Comparison of ENCODE assay signal across 7 cellular contexts in the genomic region with DNA sequence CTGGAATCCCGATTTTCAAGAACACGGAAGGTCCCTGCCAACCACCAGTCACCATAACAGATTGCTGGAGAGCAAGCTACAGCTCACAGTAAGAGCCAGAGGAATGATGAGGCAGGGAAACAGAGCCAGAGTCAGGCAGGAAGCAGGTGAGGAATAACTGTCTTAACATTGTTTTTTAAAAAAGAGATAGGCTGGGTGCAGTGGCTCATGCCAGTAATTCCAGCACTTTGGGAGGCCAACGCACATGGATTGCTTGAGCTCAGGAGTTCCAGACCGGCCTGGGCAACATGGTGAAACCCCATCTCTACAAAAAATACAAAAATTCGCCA. TPM values are rescaled to one million over a fixed set of nuclear protein-coding genes. Genes with fewer than 3 reads are reported as not detected.
DNase-seq lines count a peak whose midpoint lies in the region; ATAC-seq and TF ChIP-seq lines count a peak whose summit lies in the region.
"Had no signal": no experiment of that assay in that cellular context is flagged by ENCODE, and none has a peak within 500 bp of the region (broad histone marks: within the 10 kb centered on the region; RNA-seq: fewer than 3 reads in every experiment).

No MANE protein-coding gene starts in this region.

- no peaks in the 10 kb centered on the region for H3K27me3 Mint-ChIP-seq in MCF 10A (ENCODE audit: insufficient read depth, unreplicated experiment)

- H3K9me3 Mint-ChIP-seq in MCF 10A (ENCODE audit: unreplicated experiment), result no peaks in the 10 kb centered on the region

- H3F3A ChIP-seq in Loucy (ENCODE audit: low read depth), result peaks cover 24% of the 10 kb centered on the region

- peaks cover 69% of the 10 kb centered on the region for H3K4me1 ChIP-seq in Loucy (ENCODE audit: insufficient read depth, low read length, poor library complexity, severe bottlenecking)
- peaks cover 37 to 65% of the 10 kb centered on the region in 2 donors for H3K4me1 ChIP-seq in gastrocnemius medialis
- peaks cover 28% of the 10 kb centered on the region for H3K4me1 ChIP-seq in ovary (ENCODE audit: insufficient read depth)

- no peak for TF ChIP-seq EP300 in ovary (IDR thresholded peaks at IDR 0.05)

- H3K4me1 Mint-ChIP-seq in MCF 10A (ENCODE audit: insufficient read depth, unreplicated experiment), result peaks cover 47% of the 10 kb centered on the region

- TF ChIP-seq POLR2A in gastrocnemius medialis (IDR thresholded peaks at IDR 0.05) (no peak), ovary (IDR thresholded peaks at IDR 0.05) (no peak)

- DNase-seq in MCF 10A (ENCODE audit: unreplicated experiment), result no peak
- no peak for DNase-seq in gastrocnemius medialis
- no peak for DNase-seq in mesenteric fat pad (ENCODE audit: low spot score)
- no peak for DNase-seq in GOT3 (lab: John Stamatoyannopoulos, UW)
- no peak for DNase-seq in ovary
- DNase-seq: NCI-H187 treated with DMSO at 0.1 percent for 48 hours had no signal

- H3K36me3 ChIP-seq in Loucy (ENCODE audit: insufficient read depth, low read length), result peaks cover 54% of the 10 kb centered on the region; the same call in 1 of the 2 replicates
- H3K36me3 ChIP-seq in gastrocnemius medialis, result no peaks in the 10 kb centered on the region
- H3K36me3 ChIP-seq in ovary, result no peaks in the 10 kb centered on the region

- H3K9ac ChIP-seq in Loucy (ENCODE audit: low read depth, low read length, poor library complexity, severe bottlenecking), result peak overlapping the region; percentile 95

- H3K4me3 ChIP-seq in Loucy (ENCODE audit: low read length, poor library complexity, severe bottlenecking), result peak overlapping the region; percentile 56
- H3K4me3 ChIP-seq in gastrocnemius medialis, result no peak overlapping the region
- H3K4me3 ChIP-seq in ovary, result no peak overlapping the region

- no peaks in the 10 kb centered on the region for H3K9me2 ChIP-seq in Loucy (replicated peaks; ENCODE audit: low read depth, low read length)

- TF ChIP-seq CTCF in Loucy (conservative IDR thresholded peaks at IDR 0.05; ENCODE audit: low read length) (no peak), MCF 10A (IDR thresholded peaks at IDR 0.05; ENCODE audit: unreplicated experiment) (no peak), gastrocnemius medialis (IDR thresholded peaks at IDR 0.05 in 4 of 5, conservative IDR thresholded peaks at IDR 0.05 in 1 of 5) (no peak), ovary (IDR thresholded peaks at IDR 0.05) (no peak)

- peaks cover 20% of the 10 kb centered on the region for H3K36me3 Mint-ChIP-seq in MCF 10A (ENCODE audit: insufficient read depth, unreplicated experiment)

- no peak for ATAC-seq in gastrocnemius medialis

- peak overlapping the region; percentile 77 for H3K27ac Mint-ChIP-seq in MCF 10A (ENCODE audit: low read depth, unreplicated experiment)

- H3K79me2 ChIP-seq in Loucy (ENCODE audit: insufficient read depth, low read length), result peaks cover 67% of the 10 kb centered on the region

- 41 to 62% (median 43%) methylated on average over 5 of the region's 5 CpGs for WGBS in ovary, 3 donors

- POLR2A ChIA-PET in MCF 10A (lab: Yijun Ruan, JAX), result interaction anchor here (1.3 to 6.3 kb wide), 4 partner anchors 9 to 25 kb away, joined by 8 to 41 read pairs (median 10); a partner anchor contains a TSS

- intact Hi-C loops in MCF 10A (cut with micrococcal nuclease), result no loop called here
- intact Hi-C loops in gastrocnemius medialis (cut with DNase I; ENCODE audit: low total_unique reads), result no loop called here
- intact Hi-C loops in ovary (cut with DNase I), result no loop called here

- H4K20me1 ChIP-seq in Loucy (ENCODE audit: insufficient read depth, low read length, poor library complexity, severe bottlenecking), result no peaks in the 10 kb centered on the region

- no peak overlapping the region for H3K4me3 Mint-ChIP-seq in MCF 10A (ENCODE audit: unreplicated experiment)

- in situ Hi-C loops in gastrocnemius medialis (cut with MboI; ENCODE audit: low sequenced_read_pairs in 4 of 4), result no loop called here

- CTCF ChIA-PET in MCF 10A (lab: Yijun Ruan, JAX), result interaction anchor here (1.2 to 3.4 kb wide), 3 partner anchors 11 to 39 kb away, joined by 3 to 21 read pairs (median 4); a partner anchor contains a TSS

- H3K27ac ChIP-seq in gastrocnemius medialis (peak overlapping the region; percentile 67 to 86 (median 70)), ovary (peak overlapping the region in 1 of 2 donors; percentile 49)

- no peak overlapping the region for H2AFZ ChIP-seq in Loucy (ENCODE audit: low read length)

- H3K27me3 ChIP-seq in Loucy (ENCODE audit: insufficient read depth, low read length, poor library complexity, severe bottlenecking) (no peaks in the 10 kb centered on the region), gastrocnemius medialis (no peaks in the 10 kb centered on the region), ovary (no peaks in the 10 kb centered on the region)

- peak overlapping the region; percentile 92 for H3K4me2 ChIP-seq in Loucy (ENCODE audit: low read depth, low read length, poor library complexity, severe bottlenecking)

- H3K9me3 ChIP-seq in Loucy (ENCODE audit: insufficient read depth, low read depth, low read length) (no peaks in the 10 kb centered on the region), gastrocnemius medialis (no peaks in the 10 kb centered on the region), ovary (no peaks in the 10 kb centered on the region)

- no TSS peak for BruUV-seq in MCF 10A (replicated peaks; lab: Mats Ljungman, UMichigan)

RNA-seq across cellular contexts. Expression of a gene that starts 13.5 kb away (rescaled TPM):
- total RNA-seq in MCF 10A (2022) (1.2 and 4.8 TPM in 2 replicates), gastrocnemius medialis (1 to 10 TPM; 3.5 to 6.5 (median 5.6) TPM), mesenteric fat pad (11.6 TPM), ovary (10 to 100 TPM; 11.0 to 31.2 (median 20.6) TPM)
- 10 to 100 TPM in 1 of 2 donors, 1 to 10 TPM in 1; 3.1 to 22.0 TPM for polyA plus RNA-seq in ovary

RNA-seq across cellular contexts. Expression of a gene that starts 24.0 kb away (rescaled TPM):
- total RNA-seq in MCF 10A (2022) (11.1 and 13.1 TPM in 2 replicates), gastrocnemius medialis (1 to 10 TPM; 4.1 to 9.6 (median 6.2) TPM), mesenteric fat pad (25.8 TPM), ovary (10 to 100 TPM; 19.6 to 39.3 (median 30.7) TPM)
- polyA plus RNA-seq in ovary, result 10 to 100 TPM in 1 of 2 donors, 1 to 10 TPM in 1; 6.1 to 28.1 TPM

RNA-seq across cellular contexts. Expression of a gene that starts 36.1 kb away (rescaled TPM):
- total RNA-seq in MCF 10A (2022) (not detected in 2 replicates), gastrocnemius medialis (under 1 TPM in 1 of 4 donors, not detected in 3; 0.53 TPM), mesenteric fat pad (8.0 TPM), ovary (1 to 10 TPM in 4 of 7 donors, under 1 TPM in 2, not detected in 1; 0.73 to 4.5 (median 1.2) TPM)
- polyA plus RNA-seq in ovary, result under 1 TPM in 1 of 2 donors, not detected in 1; 0.46 TPM

RNA-seq across cellular contexts. Expression of a gene that starts 53.9 kb away (rescaled TPM):
- 167 and 193 TPM in 2 replicates for total RNA-seq in MCF 10A (2022)
- 100 to 1,000 TPM in 2 of 4 donors, 10 to 100 TPM in 2; 36.0 to 145 (median 94.5) TPM for total RNA-seq in gastrocnemius medialis
- 119 TPM for total RNA-seq in mesenteric fat pad
- 100 to 1,000 TPM in 5 of 7 donors, 10 to 100 TPM in 2; 36.4 to 211 (median 176) TPM for total RNA-seq in ovary
- 10 to 100 TPM; 42.3 to 80.8 TPM for polyA plus RNA-seq in ovary

RNA-seq across cellular contexts. Expression of a gene that starts 54.0 kb away (rescaled TPM):
- total RNA-seq in MCF 10A (2022), result 1.1 and 1.7 TPM in 2 replicates
- total RNA-seq in gastrocnemius medialis, result 1 to 10 TPM in 2 of 4 donors, under 1 TPM in 2; 0.41 to 1.4 (median 1.1) TPM
- 0.77 TPM for total RNA-seq in mesenteric fat pad
- total RNA-seq in ovary, result 10 to 100 TPM in 1 of 7 donors, 1 to 10 TPM in 6; 2.0 to 28.0 (median 2.7) TPM
- polyA plus RNA-seq in ovary, result 1 to 10 TPM in 1 of 2 donors, under 1 TPM in 1; 0.60 to 1.8 TPM
